Comparison of ENCODE assay signal across 34 cellular contexts in genomic region chr6:116938305-116938704, GRCh38.
"Had no signal": no experiment of that assay in that cellular context is flagged by ENCODE, and none has a peak within 500 bp of the region (broad histone marks: within the 10 kb centered on the region; RNA-seq: fewer than 3 reads in every experiment).

No MANE protein-coding gene starts in this region.

- H3K36me3 ChIP-seq: MG63 had no signal

- H3K27me3 ChIP-seq: MG63 had no signal

- H3K9me3 ChIP-seq: MG63 had no signal

- H3K4me3 ChIP-seq: MG63 had no signal

- DNase-seq: Karpas-422, Kasumi-1, MG63, MM.1S, MV-4-11, NCI-H1048, NCI-H1092, NCI-H1092 treated with DMSO at 0.1 percent for 48 hours, NCI-H1105, NCI-H1105 treated with DMSO at 0.1 percent for 48 hours, NCI-H1417, NCI-H1417 treated with DMSO at 0.1 percent for 48 hours, NCI-H1436, NCI-H1436 treated with DMSO at 0.1 percent for 48 hours, NCI-H146, NCI-H1694, NCI-H1694 treated with DMSO at 0.1 percent for 48 hours, NCI-H187, NCI-H187 treated with DMSO at 0.1 percent for 48 hours, NCI-H1930, NCI-H2029, NCI-H2029 treated with DMSO at 0.1 percent for 48 hours, NCI-H2081, NCI-H2081 treated with DMSO at 0.1 percent for 48 hours, NCI-H2107, NCI-H2171, NCI-H2171 treated with DMSO at 0.1 percent for 48 hours, NCI-H2227 treated with DMSO at 0.1 percent for 48 hours, NCI-H226, NCI-H345, NCI-H446, NCI-H446 treated with DMSO at 0.1 percent for 48 hours, NCI-H510A, NCI-H510A treated with DMSO at 0.1 percent for 48 hours had no signal
